22 cellular contexts compared by ENCODE assay signal in genomic region chr15:25464784-25465183, GRCh38.
"Had no signal": no experiment of that assay in that cellular context is flagged by ENCODE, and none has a peak within 500 bp of the region (broad histone marks: within the 10 kb centered on the region; RNA-seq: fewer than 3 reads in every experiment).

No MANE protein-coding gene starts in this region.

- DNase-seq: dermis blood vessel endothelial cell; effector memory CD4-positive, alpha-beta T cell; foreskin keratinocyte; heart left ventricle; kidney; natural killer cell; right lobe of liver; small intestine; stimulated activated CD4-positive, alpha-beta T cell treated with anti-CD3 and anti-CD28 coated beads, Interleukin-15, amount 100 ng/mL, for 24 hours; stimulated activated CD4-positive, alpha-beta T cell treated with anti-CD3 and anti-CD28 coated beads, Interleukin-2, amount 100 ng/mL, for 48 hours; stimulated activated naive B cell treated with anti-CD40 and anti-IgM and Interleukin-4, amounts not matched to agents 10 μg/mL and 1 μg/mL and 100 μg/mL, for 72 hours; upper lobe of left lung had no signal

- H3K9me3 Mint-ChIP-seq: stimulated activated naive CD8-positive, alpha-beta T cell treated with anti-CD3 and anti-CD28 coated beads, Interleukin-15, Interleukin-2, amounts not matched to agents 100 ng/mL and 50 ng/mL, for 24 hours had no signal

- H3K36me3 Mint-ChIP-seq: natural killer cell had no signal

- H3K27me3 Mint-ChIP-seq: stimulated activated naive B cell treated with anti-CD40 and anti-IgM and Interleukin-4, amounts not matched to agents 10 μg/mL and 1 μg/mL and 100 μg/mL, for 72 hours; stimulated activated naive CD8-positive, alpha-beta T cell treated with anti-CD3 and anti-CD28 coated beads, Interleukin-15, Interleukin-2, amounts not matched to agents 100 ng/mL and 50 ng/mL, for 24 hours had no signal

- H3K27ac Mint-ChIP-seq: memory B cell; progenitor cell of endocrine pancreas; stimulated activated naive B cell treated with anti-CD40 and anti-IgM and Interleukin-4, amounts not matched to agents 10 μg/mL and 1 μg/mL and 100 μg/mL, for 72 hours; stimulated activated naive CD8-positive, alpha-beta T cell treated with anti-CD3 and anti-CD28 coated beads, Interleukin-15, Interleukin-2, amounts not matched to agents 100 ng/mL and 50 ng/mL, for 24 hours had no signal

- ATAC-seq: foreskin keratinocyte; gastroesophageal sphincter; left lobe of liver; right lobe of liver; stimulated activated naive B cell treated with anti-CD40 and anti-IgM and Interleukin-4, amounts not matched to agents 10 μg/mL and 1 μg/mL and 100 μg/mL, for 72 hours had no signal

- H3K4me3 ChIP-seq: esophagus muscularis mucosa, gastroesophageal sphincter, heart left ventricle, hepatocyte, lung, right lobe of liver, thoracic aorta, tibial nerve, upper lobe of left lung had no signal

- H3K4me1 Mint-ChIP-seq: memory B cell; stimulated activated naive B cell treated with anti-CD40 and anti-IgM and Interleukin-4, amounts not matched to agents 10 μg/mL and 1 μg/mL and 100 μg/mL, for 72 hours had no signal

- H3K4me3 Mint-ChIP-seq: memory B cell; natural killer cell; stimulated activated naive B cell treated with anti-CD40 and anti-IgM and Interleukin-4, amounts not matched to agents 10 μg/mL and 1 μg/mL and 100 μg/mL, for 72 hours; stimulated activated naive CD8-positive, alpha-beta T cell treated with anti-CD3 and anti-CD28 coated beads, Interleukin-15, Interleukin-2, amounts not matched to agents 100 ng/mL and 50 ng/mL, for 24 hours had no signal
